Comparison of ENCODE assay signal across 9 cellular contexts in genomic region chr5:177479774-177480173, GRCh38. TPM values are rescaled to one million over a fixed set of nuclear protein-coding genes. Genes with fewer than 3 reads are reported as not detected.
DNase-seq lines count a peak whose midpoint lies in the region; ATAC-seq and TF ChIP-seq lines count a peak whose summit lies in the region.
"Had no signal": no experiment of that assay in that cellular context is flagged by ENCODE, and none has a peak within 500 bp of the region (broad histone marks: within the 10 kb centered on the region; RNA-seq: fewer than 3 reads in every experiment).

No MANE protein-coding gene starts in this region.

- H3K9me2 ChIP-seq in OCI-LY7 (ENCODE audit: insufficient read depth, low read length), result no peaks in the 10 kb centered on the region

- no peak overlapping the region for H2AFZ ChIP-seq in OCI-LY7 (ENCODE audit: low read length)

- peak overlapping the region; percentile 70 for H3K27ac Mint-ChIP-seq in central memory CD8-positive, alpha-beta T cell (ENCODE audit: low read depth)
- peak overlapping the region in 4 of 6 donors; percentile 42 to 92 (median 72) for H3K27ac Mint-ChIP-seq in naive B cell

- TF ChIP-seq POLR2A in NB4 (IDR thresholded peaks at IDR 0.05; ENCODE audit: extremely low read depth, insufficient read length), result no peak

- H3K27me3 Mint-ChIP-seq in central memory CD8-positive, alpha-beta T cell, result no peaks in the 10 kb centered on the region
- H3K27me3 Mint-ChIP-seq in naive B cell, result no peaks in the 10 kb centered on the region

- TF ChIP-seq CTCF in 22Rv1 (IDR thresholded peaks at IDR 0.05), result no peak
- no peak for TF ChIP-seq CTCF in NB4 (IDR thresholded peaks at IDR 0.05; ENCODE audit: low read depth, low read length)
- TF ChIP-seq CTCF in OCI-LY7 (conservative IDR thresholded peaks at IDR 0.05; ENCODE audit: low read length), result no peak

- H3K4me2 ChIP-seq in OCI-LY7 (ENCODE audit: low read length), result no peak overlapping the region

- H3K36me3 Mint-ChIP-seq in central memory CD8-positive, alpha-beta T cell (ENCODE audit: insufficient read depth), result peaks cover 9% of the 10 kb centered on the region
- H3K36me3 Mint-ChIP-seq in naive B cell, result no peaks in the 10 kb centered on the region

- POLR2A ChIA-PET in OCI-LY7 (lab: Charles Lee), result no interaction called here

- BruUV-seq in OCI-LY7 (replicated peaks; lab: Mats Ljungman, UMichigan), result no TSS peak

- no peak overlapping the region for H3K4me3 Mint-ChIP-seq in central memory CD8-positive, alpha-beta T cell
- H3K4me3 Mint-ChIP-seq in naive B cell, result peak overlapping the region in 1 of 8 donors; percentile 26

- H3K36me3 ChIP-seq in OCI-LY7 (ENCODE audit: insufficient read depth, low read length), result no peaks in the 10 kb centered on the region

- peak; percentile 54 for DNase-seq in NB4 (ENCODE audit: low read depth)
- no peak for DNase-seq in central memory CD8-positive, alpha-beta T cell (ENCODE audit: low spot score in 2 of 2)
- DNase-seq in naive B cell, result no peak
- no peak for DNase-seq in Kasumi-1 (lab: John Stamatoyannopoulos, UW)
- no peak for DNase-seq in HCEC 1CT
- no peak for DNase-seq in globus pallidus (ENCODE audit: low spot score)
- DNase-seq in OCI-LY7 (ENCODE audit: low spot score), result no peak
- DNase-seq: trophoblast cell had no signal

- intact Hi-C loops in OCI-LY7 (cut with micrococcal nuclease; ENCODE audit: unreplicated experiment), result no loop called here

- no peaks in the 10 kb centered on the region for H4K20me1 ChIP-seq in OCI-LY7 (ENCODE audit: insufficient read depth, low read length)

- no peak overlapping the region for H3K4me3 ChIP-seq in NB4 (ENCODE audit: low read depth, low read length)
- H3K4me3 ChIP-seq in OCI-LY7 (ENCODE audit: low read depth, low read length, poor library complexity, severe bottlenecking), result no peak overlapping the region

- no peaks in the 10 kb centered on the region for H3K9me3 Mint-ChIP-seq in central memory CD8-positive, alpha-beta T cell
- no peaks in the 10 kb centered on the region for H3K9me3 Mint-ChIP-seq in naive B cell

- CTCF ChIA-PET in OCI-LY7 (lab: Charles Lee; ENCODE audit: unreplicated experiment), result no interaction called here

- no peak for ATAC-seq in central memory CD8-positive, alpha-beta T cell (replicated peaks; ENCODE audit: extremely low read depth, poor library complexity, severe bottlenecking)
- ATAC-seq in naive B cell (ENCODE audit: low read depth in 2 of 2), result no peak

- no peaks in the 10 kb centered on the region for H3K9me3 ChIP-seq in OCI-LY7 (ENCODE audit: low read length)

- no peaks in the 10 kb centered on the region for H3K4me1 ChIP-seq in OCI-LY7 (ENCODE audit: insufficient read depth, low read length, poor library complexity, severe bottlenecking)

- H3K4me1 Mint-ChIP-seq in central memory CD8-positive, alpha-beta T cell, result peaks cover 33% of the 10 kb centered on the region
- peaks cover 31 to 36% (median 33%) of the 10 kb centered on the region in 3 donors for H3K4me1 Mint-ChIP-seq in naive B cell

- H3K27ac ChIP-seq in 22Rv1 (peak overlapping the region; percentile 54), OCI-LY7 (ENCODE audit: low read depth, low read length, poor library complexity, severe bottlenecking) (no peak overlapping the region)

- no peaks in the 10 kb centered on the region for H3K79me2 ChIP-seq in OCI-LY7 (ENCODE audit: insufficient read depth, low read depth, low read length)

RNA-seq across cellular contexts. Expression of gene DBN1, which starts 6.3 kb away (rescaled TPM):
- 1 to 10 TPM in 1 of 6 donors, under 1 TPM in 3, not detected in 2; 0.31 to 1.9 (median 0.65) TPM for polyA plus RNA-seq in naive B cell (ENCODE audit: low read depth in 6 of 6)
- 11.7 and 17.4 TPM in 2 replicates for total RNA-seq in OCI-LY7 (2014; rRNA removed; shearing (Covaris generic))
- total RNA-seq in OCI-LY7 (2022), result 21.3 and 22.0 TPM in 2 replicates

RNA-seq across cellular contexts. Expression of gene PDLIM7, which starts 17.6 kb away (rescaled TPM):
- 1 to 10 TPM; 1.5 to 6.0 (median 3.9) TPM for polyA plus RNA-seq in naive B cell (ENCODE audit: low read depth in 6 of 6)
- total RNA-seq in OCI-LY7 (2014; rRNA removed; shearing (Covaris generic)), result 38.8 and 41.4 TPM in 2 replicates
- 58.0 and 78.9 TPM in 2 replicates for total RNA-seq in OCI-LY7 (2022)

RNA-seq across cellular contexts. Expression of gene DOK3, which starts 29.9 kb away (rescaled TPM):
- 10 to 100 TPM; 12.7 to 47.7 (median 38.1) TPM for polyA plus RNA-seq in naive B cell (ENCODE audit: low read depth in 6 of 6)
- 186 and 197 TPM in 2 replicates for total RNA-seq in OCI-LY7 (2014; rRNA removed; shearing (Covaris generic))
- 260 and 268 TPM in 2 replicates for total RNA-seq in OCI-LY7 (2022)

RNA-seq across cellular contexts. Expression of gene PRR7, which starts 33.2 kb away (rescaled TPM):
- 10 to 100 TPM; 16.2 to 39.5 (median 25.7) TPM for polyA plus RNA-seq in naive B cell (ENCODE audit: low read depth in 6 of 6)
- 7.0 and 13.6 TPM in 2 replicates for total RNA-seq in OCI-LY7 (2014; rRNA removed; shearing (Covaris generic))
- 12.5 and 12.8 TPM in 2 replicates for total RNA-seq in OCI-LY7 (2022)

RNA-seq across cellular contexts. Expression of gene DDX41, which starts 37.0 kb away (rescaled TPM):
- polyA plus RNA-seq in naive B cell (ENCODE audit: low read depth in 6 of 6), result 10 to 100 TPM; 25.8 to 72.8 (median 43.0) TPM
- 216 and 224 TPM in 2 replicates for total RNA-seq in OCI-LY7 (2014; rRNA removed; shearing (Covaris generic))
- total RNA-seq in OCI-LY7 (2022), result 145 and 169 TPM in 2 replicates
